In the genomic region with DNA sequence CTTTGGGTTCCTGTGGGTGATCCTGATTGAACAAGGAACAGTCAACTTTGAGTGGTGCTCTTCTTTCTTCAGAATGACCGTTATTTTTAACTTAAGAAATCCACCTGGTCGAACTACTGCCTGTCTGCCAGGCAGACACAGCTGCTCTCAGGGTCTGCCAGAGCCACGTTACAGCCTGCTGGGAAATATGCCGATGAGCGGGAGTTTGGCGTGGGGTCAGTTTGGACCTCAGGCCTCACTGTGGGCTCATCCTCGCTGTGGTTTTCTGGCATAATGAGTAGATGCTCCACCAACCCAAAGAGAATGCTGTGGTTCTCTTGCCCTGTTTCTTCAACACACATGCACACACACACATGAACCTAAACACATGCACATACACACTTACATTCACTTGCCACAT, we compare ENCODE assay signal across 31 cellular contexts.
"Had no signal": no experiment of that assay in that cellular context is flagged by ENCODE, and none has a peak within 500 bp of the region (broad histone marks: within the 10 kb centered on the region; RNA-seq: fewer than 3 reads in every experiment).

No MANE protein-coding gene starts in this region.

- H3K27ac Mint-ChIP-seq: activated CD4-positive, alpha-beta memory T cell treated with anti-CD3 and anti-CD28 coated beads, Interleukin-2, amount 10 ng/mL, durations not matched to agents 7 days and 5 days; activated CD8-positive, alpha-beta memory T cell treated with anti-CD3 and anti-CD28 coated beads, Interleukin-2, amount 10 ng/mL, durations not matched to agents 7 days and 5 days; activated naive CD4-positive, alpha-beta T cell treated with anti-CD3 and anti-CD28 coated beads, Interleukin-2, amount 10 ng/mL, durations not matched to agents 7 days and 5 days; activated naive CD8-positive, alpha-beta T cell treated with anti-CD3 and anti-CD28 coated beads for 36 hours had no signal

- H3K4me2 ChIP-seq: PC-9 had no signal

- H3K9me3 Mint-ChIP-seq: activated CD4-positive, alpha-beta memory T cell treated with anti-CD3 and anti-CD28 coated beads, Interleukin-2, amount 10 ng/mL, durations not matched to agents 7 days and 5 days; activated naive CD4-positive, alpha-beta T cell treated with anti-CD3 and anti-CD28 coated beads, Interleukin-2, amount 10 ng/mL, durations not matched to agents 7 days and 5 days; activated naive CD8-positive, alpha-beta T cell treated with anti-CD3 and anti-CD28 coated beads for 36 hours had no signal

- H3K4me1 Mint-ChIP-seq: activated CD4-positive, alpha-beta memory T cell treated with anti-CD3 and anti-CD28 coated beads, Interleukin-2, amount 10 ng/mL, durations not matched to agents 7 days and 5 days; activated CD8-positive, alpha-beta memory T cell treated with anti-CD3 and anti-CD28 coated beads, Interleukin-2, amount 10 ng/mL, durations not matched to agents 7 days and 5 days; activated naive CD4-positive, alpha-beta T cell treated with anti-CD3 and anti-CD28 coated beads, Interleukin-2, amount 10 ng/mL, durations not matched to agents 7 days and 5 days; activated naive CD8-positive, alpha-beta T cell treated with anti-CD3 and anti-CD28 coated beads for 36 hours had no signal

- H3K36me3 Mint-ChIP-seq: activated CD8-positive, alpha-beta memory T cell treated with anti-CD3 and anti-CD28 coated beads, Interleukin-2, amount 10 ng/mL, durations not matched to agents 7 days and 5 days; activated naive CD4-positive, alpha-beta T cell treated with anti-CD3 and anti-CD28 coated beads, Interleukin-2, amount 10 ng/mL, durations not matched to agents 7 days and 5 days; activated naive CD8-positive, alpha-beta T cell treated with anti-CD3 and anti-CD28 coated beads for 36 hours had no signal

- H3K4me3 Mint-ChIP-seq: activated CD4-positive, alpha-beta memory T cell treated with anti-CD3 and anti-CD28 coated beads, Interleukin-2, amount 10 ng/mL, durations not matched to agents 7 days and 5 days; activated CD8-positive, alpha-beta memory T cell treated with anti-CD3 and anti-CD28 coated beads, Interleukin-2, amount 10 ng/mL, durations not matched to agents 7 days and 5 days; activated naive CD4-positive, alpha-beta T cell treated with anti-CD3 and anti-CD28 coated beads, Interleukin-2, amount 10 ng/mL, durations not matched to agents 7 days and 5 days; activated naive CD8-positive, alpha-beta T cell treated with anti-CD3 and anti-CD28 coated beads for 36 hours had no signal

- H3K27me3 ChIP-seq: cardiac muscle cell had no signal

- H2AFZ ChIP-seq: PC-9 had no signal

- ATAC-seq: activated CD8-positive, alpha-beta memory T cell treated with anti-CD3 and anti-CD28 coated beads, Interleukin-2, amount 10 ng/mL, durations not matched to agents 7 days and 5 days; Right ventricle myocardium inferior; SK-N-SH treated with all-trans-retinoic acid at 6 μM for 48 hours had no signal

- H3K36me3 ChIP-seq: cardiac muscle cell had no signal

- H3K4me3 ChIP-seq: cardiac muscle cell, PC-9 had no signal

- H3K27me3 Mint-ChIP-seq: activated CD4-positive, alpha-beta memory T cell treated with anti-CD3 and anti-CD28 coated beads, Interleukin-2, amount 10 ng/mL, durations not matched to agents 7 days and 5 days; activated naive CD4-positive, alpha-beta T cell treated with anti-CD3 and anti-CD28 coated beads, Interleukin-2, amount 10 ng/mL, durations not matched to agents 7 days and 5 days; activated naive CD8-positive, alpha-beta T cell treated with anti-CD3 and anti-CD28 coated beads for 36 hours had no signal

- H3K27ac ChIP-seq: cardiac muscle cell, PC-9, RWPE1, VCaP had no signal

- DNase-seq: activated CD4-positive, alpha-beta memory T cell treated with anti-CD3 and anti-CD28 coated beads, Interleukin-2, amount 10 ng/mL, durations not matched to agents 7 days and 5 days; activated CD4-positive, alpha-beta T cell treated with anti-CD3 and anti-CD28 coated beads for 1 hour; activated CD4-positive, alpha-beta T cell treated with anti-CD3 and anti-CD28 coated beads for 48 hours; activated CD4-positive, CD25-positive, alpha-beta regulatory T cell; activated CD8-positive, alpha-beta memory T cell treated with anti-CD3 and anti-CD28 coated beads for 24 hours; activated CD8-positive, alpha-beta memory T cell treated with anti-CD3 and anti-CD28 coated beads, Interleukin-2, amount 10 ng/mL, durations not matched to agents 7 days and 5 days; activated CD8-positive, alpha-beta memory T cell treated with anti-CD3 and anti-CD28 coated beads, Interleukin-2, amount 50 U/mL, for 48 hours; activated effector memory CD4-positive, alpha-beta T cell treated with Interleukin-2 at 50 U/mL for 16 hours; activated naive CD4-positive, alpha-beta T cell treated with anti-CD3 and anti-CD28 coated beads, Interleukin-2, amount 10 ng/mL, durations not matched to agents 7 days and 5 days; activated naive CD8-positive, alpha-beta T cell treated with anti-CD3 and anti-CD28 coated beads for 36 hours; activated T-cell treated with anti-CD3 and anti-CD28 coated beads, Interleukin-2, amount 50 U/mL, for 48 hours; amniotic stem cell; aorta; cerebellar nuclear complex; MM.1S; MV-4-11; NCI-H1092; NCI-H1436 treated with DMSO at 0.1 percent for 48 hours; NCI-H1694 treated with DMSO at 0.1 percent for 48 hours; NCI-H2029; NCI-H748 treated with DMSO at 0.1 percent for 48 hours; PC-9; SIG-M5; T-helper 1 cell; T-helper 2 cell; T-helper 9 cell had no signal
